Comparison of ENCODE assay signal across 14 cellular contexts in genomic region chr17:42001729-42002128, GRCh38. TPM values are rescaled to one million over a fixed set of nuclear protein-coding genes. Genes with fewer than 3 reads are reported as not detected.
DNase-seq lines count a peak whose midpoint lies in the region; ATAC-seq and TF ChIP-seq lines count a peak whose summit lies in the region.
"Had no signal": no experiment of that assay in that cellular context is flagged by ENCODE, and none has a peak within 500 bp of the region (broad histone marks: within the 10 kb centered on the region; RNA-seq: fewer than 3 reads in every experiment).

No MANE protein-coding gene starts in this region.

- no peak for DNase-seq in activated CD4-positive, alpha-beta memory T cell treated with anti-CD3 and anti-CD28 coated beads for 36 hours
- no peak for DNase-seq in activated CD4-positive, alpha-beta memory T cell treated with anti-CD3 and anti-CD28 coated beads, Interleukin-2, amount 10 ng/mL, durations not matched to agents 7 days and 5 days
- DNase-seq in dorsolateral prefrontal cortex (no peak), occipital lobe (lab: John Stamatoyannopoulos, UW) (no peak), neural progenitor cell (ENCODE audit: low spot score) (no peak)
- DNase-seq: CD8-positive, alpha-beta memory T cell; DND-41; NCI-H1105 treated with DMSO at 0.1 percent for 48 hours; NCI-H1694 treated with DMSO at 0.1 percent for 48 hours; NCI-H2107; NCI-H2227 treated with DMSO at 0.1 percent for 48 hours; NCI-H524 had no signal

- peaks cover 41% of the 10 kb centered on the region for H4K20me1 ChIP-seq in neural progenitor cell (ENCODE audit: low read depth)

- H3K27me3 Mint-ChIP-seq in activated CD4-positive, alpha-beta memory T cell treated with anti-CD3 and anti-CD28 coated beads for 36 hours = no peaks in the 10 kb centered on the region
- no peaks in the 10 kb centered on the region for H3K27me3 Mint-ChIP-seq in activated CD4-positive, alpha-beta memory T cell treated with anti-CD3 and anti-CD28 coated beads, Interleukin-2, amount 10 ng/mL, durations not matched to agents 7 days and 5 days
- H3K27me3 Mint-ChIP-seq in neural progenitor cell (ENCODE audit: insufficient read depth, low read depth) = no peaks in the 10 kb centered on the region
- H3K27me3 Mint-ChIP-seq: CD8-positive, alpha-beta memory T cell had no signal

- ATAC-seq in GM21360 (IDR thresholded peaks at IDR 0.05; ENCODE audit: unreplicated experiment) = no peak

- H3K79me2 ChIP-seq in neural progenitor cell (ENCODE audit: low read depth) = peaks cover 61% of the 10 kb centered on the region

- no peak for TF ChIP-seq CTCF in dorsolateral prefrontal cortex (IDR thresholded peaks at IDR 0.05 in 54 of 56, conservative IDR thresholded peaks at IDR 0.05 in 2 of 56; ENCODE audit: low read depth in 1 of 56, partially characterized antibody in 56 of 56)
- TF ChIP-seq CTCF in neural progenitor cell (IDR thresholded peaks at IDR 0.05) = no peak

- no peak overlapping the region for H2AFZ ChIP-seq in neural progenitor cell (replicated peaks)

- CTCF ChIA-PET in activated CD4-positive, alpha-beta memory T cell treated with anti-CD3 and anti-CD28 coated beads for 36 hours (lab: Charles Lee) = interaction anchor here (1.3 kb wide), 1 partner anchor 18 kb away, joined by 4 read pairs; the partner anchor contains the start of gene NKIRAS2
- CTCF ChIA-PET in activated CD4-positive, alpha-beta memory T cell treated with anti-CD3 and anti-CD28 coated beads, Interleukin-2, amount 10 ng/mL, durations not matched to agents 7 days and 5 days (lab: Charles Lee) = no interaction called here

- no peak overlapping the region for H3K9ac ChIP-seq in neural progenitor cell

- peaks cover 7% of the 10 kb centered on the region for H3F3A ChIP-seq in neural progenitor cell (ENCODE audit: low read depth)

- no peak overlapping the region for H3K4me3 Mint-ChIP-seq in activated CD4-positive, alpha-beta memory T cell treated with anti-CD3 and anti-CD28 coated beads for 36 hours
- no peak overlapping the region for H3K4me3 Mint-ChIP-seq in activated CD4-positive, alpha-beta memory T cell treated with anti-CD3 and anti-CD28 coated beads, Interleukin-2, amount 10 ng/mL, durations not matched to agents 7 days and 5 days
- no peak overlapping the region for H3K4me3 Mint-ChIP-seq in neural progenitor cell
- H3K4me3 Mint-ChIP-seq: CD8-positive, alpha-beta memory T cell had no signal

- no peaks in the 10 kb centered on the region for H3K27me3 ChIP-seq in dorsolateral prefrontal cortex
- H3K27me3 ChIP-seq in neural progenitor cell = no peaks in the 10 kb centered on the region

- peak overlapping the region in 1 of 59 donors; percentile 4 for H3K4me3 ChIP-seq in dorsolateral prefrontal cortex
- H3K4me3 ChIP-seq in neural progenitor cell = no peak overlapping the region

- no peaks in the 10 kb centered on the region for H3K4me1 ChIP-seq in neural progenitor cell

- H3K36me3 Mint-ChIP-seq in activated CD4-positive, alpha-beta memory T cell treated with anti-CD3 and anti-CD28 coated beads for 36 hours = peaks cover 24% of the 10 kb centered on the region
- H3K36me3 Mint-ChIP-seq in activated CD4-positive, alpha-beta memory T cell treated with anti-CD3 and anti-CD28 coated beads, Interleukin-2, amount 10 ng/mL, durations not matched to agents 7 days and 5 days (ENCODE audit: low read depth) = peaks cover 46% of the 10 kb centered on the region
- H3K36me3 Mint-ChIP-seq in neural progenitor cell = peaks cover 18% of the 10 kb centered on the region

- H3K27ac Mint-ChIP-seq in activated CD4-positive, alpha-beta memory T cell treated with anti-CD3 and anti-CD28 coated beads for 36 hours = peak overlapping the region; percentile 13
- no peak overlapping the region for H3K27ac Mint-ChIP-seq in activated CD4-positive, alpha-beta memory T cell treated with anti-CD3 and anti-CD28 coated beads, Interleukin-2, amount 10 ng/mL, durations not matched to agents 7 days and 5 days
- no peak overlapping the region for H3K27ac Mint-ChIP-seq in neural progenitor cell

- H3K36me3 ChIP-seq in neural progenitor cell = no peaks in the 10 kb centered on the region

- no peaks in the 10 kb centered on the region for H3K9me3 Mint-ChIP-seq in activated CD4-positive, alpha-beta memory T cell treated with anti-CD3 and anti-CD28 coated beads for 36 hours
- H3K9me3 Mint-ChIP-seq in activated CD4-positive, alpha-beta memory T cell treated with anti-CD3 and anti-CD28 coated beads, Interleukin-2, amount 10 ng/mL, durations not matched to agents 7 days and 5 days = no peaks in the 10 kb centered on the region
- H3K9me3 Mint-ChIP-seq in neural progenitor cell = no peaks in the 10 kb centered on the region
- H3K9me3 Mint-ChIP-seq: CD8-positive, alpha-beta memory T cell had no signal

- peaks cover 22% of the 10 kb centered on the region for H3K4me1 Mint-ChIP-seq in activated CD4-positive, alpha-beta memory T cell treated with anti-CD3 and anti-CD28 coated beads for 36 hours (ENCODE audit: low read depth)
- peaks cover 5% of the 10 kb centered on the region for H3K4me1 Mint-ChIP-seq in activated CD4-positive, alpha-beta memory T cell treated with anti-CD3 and anti-CD28 coated beads, Interleukin-2, amount 10 ng/mL, durations not matched to agents 7 days and 5 days
- H3K4me1 Mint-ChIP-seq in neural progenitor cell = peaks cover 2% of the 10 kb centered on the region

- intact Hi-C loops in activated CD4-positive, alpha-beta memory T cell treated with anti-CD3 and anti-CD28 coated beads for 36 hours (cut with micrococcal nuclease) = no loop called here
- intact Hi-C loops in dorsolateral prefrontal cortex (cut with DNase I) = loop anchor here in 1 of 2 donors (1.0 kb wide), 1 partner anchor 8 kb away; no protein-coding TSS in a partner anchor

- no peaks in the 10 kb centered on the region for H3K9me3 ChIP-seq in neural progenitor cell (ENCODE audit: low read depth)

- peak overlapping the region; percentile 21 to 100 (median 87) for H3K27ac ChIP-seq in dorsolateral prefrontal cortex
- H3K27ac ChIP-seq in neural progenitor cell = no peak overlapping the region
- H3K27ac ChIP-seq: 22Rv1 had no signal

- POLR2A ChIA-PET in activated CD4-positive, alpha-beta memory T cell treated with anti-CD3 and anti-CD28 coated beads for 36 hours (lab: Charles Lee) = no interaction called here
- POLR2A ChIA-PET in activated CD4-positive, alpha-beta memory T cell treated with anti-CD3 and anti-CD28 coated beads, Interleukin-2, amount 10 ng/mL, durations not matched to agents 7 days and 5 days (lab: Charles Lee) = no interaction called here

- no peak overlapping the region for H3K4me2 ChIP-seq in neural progenitor cell

RNA-seq across cellular contexts. Expression of gene DNAJC7, which starts 15.5 kb away (rescaled TPM):
- total RNA-seq in activated CD4-positive, alpha-beta memory T cell treated with anti-CD3 and anti-CD28 coated beads for 36 hours = 10 to 100 TPM; 79.7 to 80.9 TPM
- 10 to 100 TPM; 88.7 to 95.1 TPM for total RNA-seq in activated CD4-positive, alpha-beta memory T cell treated with anti-CD3 and anti-CD28 coated beads, Interleukin-2, amount 10 ng/mL, durations not matched to agents 7 days and 5 days
- total RNA-seq in dorsolateral prefrontal cortex = 100 to 1,000 TPM in 114 of 120 experiments, 10 to 100 TPM in 6; 88.3 to 157 (median 125) TPM
- 78.0 TPM for total RNA-seq in occipital lobe
- total RNA-seq in neural progenitor cell (ENCODE audit: low replicate concordance) = 80.7 and 92.5 TPM in 2 replicates

RNA-seq across cellular contexts. Expression of gene NKIRAS2, which starts 18.2 kb away (rescaled TPM):
- 10 to 100 TPM; 15.6 to 16.1 TPM for total RNA-seq in activated CD4-positive, alpha-beta memory T cell treated with anti-CD3 and anti-CD28 coated beads for 36 hours
- 10 to 100 TPM; 21.3 to 22.7 TPM for total RNA-seq in activated CD4-positive, alpha-beta memory T cell treated with anti-CD3 and anti-CD28 coated beads, Interleukin-2, amount 10 ng/mL, durations not matched to agents 7 days and 5 days
- total RNA-seq in dorsolateral prefrontal cortex = 10 to 100 TPM in 106 of 120 experiments, 1 to 10 TPM in 14; 8.1 to 21.5 (median 12.5) TPM
- 31.5 TPM for total RNA-seq in occipital lobe
- total RNA-seq in neural progenitor cell (ENCODE audit: low replicate concordance) = 23.7 and 50.1 TPM in 2 replicates

RNA-seq across cellular contexts. Expression of gene CNP, which starts 35.1 kb away (rescaled TPM):
- 10 to 100 TPM; 66.6 to 68.0 TPM for total RNA-seq in activated CD4-positive, alpha-beta memory T cell treated with anti-CD3 and anti-CD28 coated beads for 36 hours
- 10 to 100 TPM; 89.8 to 91.0 TPM for total RNA-seq in activated CD4-positive, alpha-beta memory T cell treated with anti-CD3 and anti-CD28 coated beads, Interleukin-2, amount 10 ng/mL, durations not matched to agents 7 days and 5 days
- total RNA-seq in dorsolateral prefrontal cortex (1,000 to 10,000 TPM in 25 of 120 experiments, 100 to 1,000 TPM in 95; 166 to 3,303 (median 637) TPM), occipital lobe (40.7 TPM), neural progenitor cell (ENCODE audit: low replicate concordance) (38.6 and 70.3 TPM in 2 replicates)

RNA-seq across cellular contexts. Expression of gene C17orf113, which starts 48.7 kb away (rescaled TPM):
- total RNA-seq in activated CD4-positive, alpha-beta memory T cell treated with anti-CD3 and anti-CD28 coated beads for 36 hours = under 1 TPM; 0.15 to 0.26 TPM
- under 1 TPM in 1 of 2 experiments, not detected in 1; 0.05 TPM for total RNA-seq in activated CD4-positive, alpha-beta memory T cell treated with anti-CD3 and anti-CD28 coated beads, Interleukin-2, amount 10 ng/mL, durations not matched to agents 7 days and 5 days
- total RNA-seq in dorsolateral prefrontal cortex = 1 to 10 TPM; 1.6 to 5.7 (median 3.4) TPM
- 3.7 TPM for total RNA-seq in occipital lobe
- total RNA-seq in neural progenitor cell (ENCODE audit: low replicate concordance) = 2.2 and 5.5 TPM in 2 replicates
